25 cellular contexts compared by ENCODE assay signal in the genomic region with DNA sequence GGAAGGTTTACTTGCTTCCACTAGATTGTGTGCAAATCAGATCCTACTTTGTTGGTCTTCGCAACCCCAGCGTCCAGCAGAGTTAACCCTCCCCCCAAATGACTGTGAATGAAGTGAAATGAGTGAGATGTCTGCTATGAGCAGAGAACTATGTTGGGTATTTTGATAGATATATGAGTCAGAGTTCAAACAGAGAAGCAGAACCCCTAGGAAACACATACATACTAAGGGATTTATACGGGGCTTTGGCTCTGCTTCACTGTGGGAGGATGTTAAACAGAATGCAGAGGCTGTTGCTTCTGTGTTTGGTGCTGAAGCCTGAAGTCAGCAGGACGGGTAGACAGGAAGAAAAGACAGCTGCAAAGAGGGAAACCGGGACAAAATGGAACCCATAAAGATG.
DNase-seq lines count a peak whose midpoint lies in the region; FAIRE-seq and TF ChIP-seq lines count a peak whose summit lies in the region.
"Had no signal": no experiment of that assay in that cellular context is flagged by ENCODE, and none has a peak within 500 bp of the region (broad histone marks: within the 10 kb centered on the region; RNA-seq: fewer than 3 reads in every experiment).

No MANE protein-coding gene starts in this region.

- H3K9me3 Mint-ChIP-seq in nephron = no peaks in the 10 kb centered on the region
- H3K9me3 Mint-ChIP-seq: activated CD4-positive, alpha-beta memory T cell treated with anti-CD3 and anti-CD28 coated beads for 36 hours had no signal

- TF ChIP-seq CTCF in AG04449 (IDR thresholded peaks at IDR 0.05; ENCODE audit: insufficient read depth, low read length, missing control alignments) = no peak
- TF ChIP-seq CTCF in bronchial epithelial cell (IDR thresholded peaks at IDR 0.05; ENCODE audit: insufficient read depth, low read length, severe bottlenecking) = no peak
- TF ChIP-seq CTCF in nephron (IDR thresholded peaks at IDR 0.05; ENCODE audit: unreplicated experiment in 3 of 3) = no peak

- peaks cover 3% of the 10 kb centered on the region for H3K27me3 Mint-ChIP-seq in nephron (ENCODE audit: low read depth)
- H3K27me3 Mint-ChIP-seq: activated CD4-positive, alpha-beta memory T cell treated with anti-CD3 and anti-CD28 coated beads for 36 hours; IgD-negative memory B cell had no signal

- H3K4me3 ChIP-seq in AG04449 (ENCODE audit: low read depth, low read length) = no peak overlapping the region
- H3K4me3 ChIP-seq in bronchial epithelial cell (ENCODE audit: low read depth, low read length) = no peak overlapping the region
- H3K4me3 ChIP-seq: gastrocnemius medialis, lung, stomach had no signal

- POLR2A ChIA-PET in AG04449 (lab: Yijun Ruan, JAX) = no interaction called here

- peak; percentile 45 for DNase-seq in AG04449 (ENCODE audit: low read depth, low spot score)
- DNase-seq in M059J (ENCODE audit: low read depth) = peak; percentile 31
- peak; percentile 31 for DNase-seq in bronchial epithelial cell (ENCODE audit: low read depth)
- no peak for DNase-seq in amygdala (lab: John Stamatoyannopoulos, UW)
- DNase-seq in NOMO-1 (lab: John Stamatoyannopoulos, UW; ENCODE audit: unreplicated experiment in 2 of 2) = no peak
- no peak for DNase-seq in activated effector memory CD4-positive, alpha-beta T cell treated with anti-CD3 and anti-CD28 coated beads, Interleukin-2, amount 50 U/mL, for 16 hours
- no peak for DNase-seq in posterior cingulate gyrus
- DNase-seq: activated CD4-positive, alpha-beta memory T cell treated with anti-CD3 and anti-CD28 coated beads for 36 hours; activated naive CD4-positive, alpha-beta T cell; activated T-cell treated with anti-CD3 and anti-CD28 coated beads for 4 hours; amniotic stem cell; cerebellar nuclear complex; effector CD4-positive, alpha-beta T cell; gastrocnemius medialis; GOT3; NCI-H1436; NCI-H524 treated with DMSO at 0.1 percent for 48 hours; stomach; T1000; trophoblast cell had no signal

- no peaks in the 10 kb centered on the region for H3K36me3 ChIP-seq in bronchial epithelial cell (ENCODE audit: control insufficient read depth, insufficient read depth, low read length)
- H3K36me3 ChIP-seq: gastrocnemius medialis, stomach had no signal

- FAIRE-seq in bronchial epithelial cell (lab: Jason Lieb, UNC) = no peak
- FAIRE-seq: A204.1, keratinocyte had no signal

- H3K4me1 Mint-ChIP-seq in nephron = peaks cover 55% of the 10 kb centered on the region
- H3K4me1 Mint-ChIP-seq: IgD-negative memory B cell had no signal

- peak overlapping the region; percentile 7 to 28 (median 11) for H3K4me3 Mint-ChIP-seq in nephron
- H3K4me3 Mint-ChIP-seq: activated CD4-positive, alpha-beta memory T cell treated with anti-CD3 and anti-CD28 coated beads for 36 hours; IgD-negative memory B cell had no signal

- peak overlapping the region; percentile 84 to 92 (median 90) for H3K27ac Mint-ChIP-seq in nephron
- H3K27ac Mint-ChIP-seq: activated CD4-positive, alpha-beta memory T cell treated with anti-CD3 and anti-CD28 coated beads for 36 hours; IgD-negative memory B cell had no signal

- CTCF ChIA-PET in AG04449 (lab: Yijun Ruan, JAX) = interaction anchor here (0.9 kb wide), 1 partner anchor 35 kb away, joined by 3 read pairs; no protein-coding TSS in a partner anchor

- no peaks in the 10 kb centered on the region for H3K27me3 ChIP-seq in bronchial epithelial cell (ENCODE audit: control insufficient read depth, insufficient read depth, low read length)
- H3K27me3 ChIP-seq: gastrocnemius medialis, stomach had no signal

- intact Hi-C loops in posterior cingulate gyrus (cut with DNase I) = no loop called here

- H3K36me3 Mint-ChIP-seq in nephron (ENCODE audit: low read depth) = no peaks in the 10 kb centered on the region
- H3K36me3 Mint-ChIP-seq: activated CD4-positive, alpha-beta memory T cell treated with anti-CD3 and anti-CD28 coated beads for 36 hours; IgD-negative memory B cell had no signal

Comparison
In these comparisons a context has a peak if more than half of its experiments do, and no peak if none do; other contexts are left out.
1. DNase-seq: peak in AG04449 (single experiment), M059J (single experiment) and bronchial epithelial cell (single experiment); none in amygdala (0 of 56), NOMO-1 (0 of 2), activated effector memory CD4-positive, alpha-beta T cell treated with anti-CD3 and anti-CD28 coated beads, Interleukin-2, amount 50 U/mL, for 16 hours (single experiment) and posterior cingulate gyrus (0 of 10).